ENCODE assay signal across 2 cellular contexts in genomic region chr6:17027441-17027840, GRCh38.
TF ChIP-seq lines count a peak whose summit lies in the region.

No MANE protein-coding gene starts in this region.

TF ChIP-seq in SK-N-SH, 30 proteins besides CTCF, POLR2A, EP300 and RAD21 (continued from another document):
- no peak for TF ChIP-seq IRF3 (IDR thresholded peaks at IDR 0.05; ENCODE audit: low read depth, low read length)
- TF ChIP-seq YY1 (IDR thresholded peaks at IDR 0.05; ENCODE audit: low read depth): no peak
- no peak for TF ChIP-seq POLR2AphosphoS5 (IDR thresholded peaks at IDR 0.05; ENCODE audit: low read depth, low read length)
- no peak for TF ChIP-seq EZH2phosphoT487 (IDR thresholded peaks at IDR 0.05; ENCODE audit: borderline replicate concordance, low read depth)

TF ChIP-seq in SK-N-SH treated with all-trans-retinoic acid at 6 μM for 48 hours, 23 proteins besides CTCF, POLR2A, EP300 and RAD21 (continued from another document):
- TF ChIP-seq TCF4 (CRISPR knock-in tag; IDR thresholded peaks at IDR 0.05; ENCODE audit: borderline replicate concordance) (no peak), SNAI2 (CRISPR knock-in tag; IDR thresholded peaks at IDR 0.05) (no peak), ESRRG (CRISPR knock-in tag; IDR thresholded peaks at IDR 0.05) (no peak), ZC3H10 (CRISPR knock-in tag; IDR thresholded peaks at IDR 0.05) (no peak), OSR1 (CRISPR knock-in tag; IDR thresholded peaks at IDR 0.05) (no peak), CREB5 (CRISPR knock-in tag; IDR thresholded peaks at IDR 0.05; ENCODE audit: low read depth) (no peak), ISL1 (CRISPR knock-in tag; IDR thresholded peaks at IDR 0.05) (no peak), ZNF565 (CRISPR knock-in tag; conservative IDR thresholded peaks at IDR 0.05; ENCODE audit: low read depth) (no peak), ZFP30 (CRISPR knock-in tag; IDR thresholded peaks at IDR 0.05) (no peak), TOX (CRISPR knock-in tag; IDR thresholded peaks at IDR 0.05; ENCODE audit: borderline replicate concordance) (no peak)
